In genomic region chr4:144547678-144548298, GRCh38 we compare ENCODE assay signal across 11 cellular contexts.
DNase-seq lines count a peak whose midpoint lies in the region; ATAC-seq, FAIRE-seq and TF ChIP-seq lines count a peak whose summit lies in the region.
"Had no signal": no experiment of that assay in that cellular context is flagged by ENCODE, and none has a peak within 500 bp of the region (broad histone marks: within the 10 kb centered on the region; RNA-seq: fewer than 3 reads in every experiment).

No MANE protein-coding gene starts in this region.

- H3K4me1 Mint-ChIP-seq in activated naive CD8-positive, alpha-beta T cell treated with anti-CD3 and anti-CD28 coated beads for 36 hours = no peaks in the 10 kb centered on the region
- H3K4me1 Mint-ChIP-seq: T-cell had no signal

- no peak overlapping the region for H3K4me2 ChIP-seq in mesendoderm (ENCODE audit: low read length)

- no peak overlapping the region for H3K18ac ChIP-seq in mesendoderm (ENCODE audit: low read length)

- no peak overlapping the region for H3K56ac ChIP-seq in mesendoderm (ENCODE audit: low read length)

- no peaks in the 10 kb centered on the region for H3K36me3 Mint-ChIP-seq in activated naive CD8-positive, alpha-beta T cell treated with anti-CD3 and anti-CD28 coated beads for 36 hours
- H3K36me3 Mint-ChIP-seq: T-cell had no signal

- no peaks in the 10 kb centered on the region for H3K79me1 ChIP-seq in mesendoderm (ENCODE audit: low read length)

- H2AK5ac ChIP-seq in mesendoderm (ENCODE audit: low read length) = no peak overlapping the region

- H3K4me1 ChIP-seq in mesendoderm (ENCODE audit: control insufficient read depth, low read depth, low read length) = no peaks in the 10 kb centered on the region

- no peak overlapping the region for H2BK120ac ChIP-seq in mesendoderm (ENCODE audit: low read depth, low read length)

- ATAC-seq in GM19438 (IDR thresholded peaks at IDR 0.05; ENCODE audit: low read depth, unreplicated experiment) = peak; percentile 99
- peak; percentile 99 for ATAC-seq in HG02885 (IDR thresholded peaks at IDR 0.05; ENCODE audit: poor library complexity, unreplicated experiment)
- ATAC-seq: T-cell had no signal

- H3K9me3 Mint-ChIP-seq in activated naive CD8-positive, alpha-beta T cell treated with anti-CD3 and anti-CD28 coated beads for 36 hours = peaks cover 2% of the 10 kb centered on the region

- no peaks in the 10 kb centered on the region for H3K27me3 ChIP-seq in mesendoderm (ENCODE audit: insufficient read depth, low read length, poor library complexity)

- no peak overlapping the region for H3K4me3 ChIP-seq in mesendoderm (ENCODE audit: low read length)

- no peaks in the 10 kb centered on the region for H3K36me3 ChIP-seq in mesendoderm (ENCODE audit: control insufficient read depth, insufficient read depth, low read length)

- no peak overlapping the region for H3K27ac Mint-ChIP-seq in activated naive CD8-positive, alpha-beta T cell treated with anti-CD3 and anti-CD28 coated beads for 36 hours
- H3K27ac Mint-ChIP-seq: T-cell had no signal

- no CpG with 5 or more reads among the region's 2 CpGs for WGBS in mesendoderm (ENCODE audit: extremely low coverage, insufficient coverage, low lambda C conversion rate)

- no peak overlapping the region for H4K8ac ChIP-seq in mesendoderm (ENCODE audit: low read depth, low read length)

- H3K4me3 Mint-ChIP-seq in activated naive CD8-positive, alpha-beta T cell treated with anti-CD3 and anti-CD28 coated beads for 36 hours = no peak overlapping the region
- H3K4me3 Mint-ChIP-seq: T-cell had no signal

- no peak for TF ChIP-seq POLR2A in GM12891 (IDR thresholded peaks at IDR 0.05; ENCODE audit: low read depth, low read length)

- no peak overlapping the region for H3K27ac ChIP-seq in mesendoderm (ENCODE audit: low read depth, low read length)

- DNase-seq in GM12891 (ENCODE audit: insufficient read length, low spot score) (peak; percentile 26), Kasumi-1 (lab: John Stamatoyannopoulos, UW) (peak; percentile 38 to 62), mesendoderm (no peak), NCI-H774 (lab: John Stamatoyannopoulos, UW) (no peak), occipital lobe (lab: John Stamatoyannopoulos, UW) (no peak)
- DNase-seq in activated naive CD8-positive, alpha-beta T cell treated with anti-CD3 and anti-CD28 coated beads for 36 hours = no peak
- DNase-seq: IMR-90, NCI-H226, T-cell had no signal

- H3K4ac ChIP-seq in mesendoderm (ENCODE audit: low read depth, low read length) = no peak overlapping the region

- H2BK15ac ChIP-seq in mesendoderm (replicated peaks; ENCODE audit: low read depth) = no peak overlapping the region

- no peak overlapping the region for H3K23ac ChIP-seq in mesendoderm (ENCODE audit: low read length)

- H2BK5ac ChIP-seq in mesendoderm (ENCODE audit: low read length) = no peak overlapping the region

- no peaks in the 10 kb centered on the region for H3K79me2 ChIP-seq in mesendoderm (ENCODE audit: control insufficient read depth, insufficient read depth, low read length)

- no peak overlapping the region for H4K5ac ChIP-seq in mesendoderm (ENCODE audit: low read length)

- no peaks in the 10 kb centered on the region for H3K27me3 Mint-ChIP-seq in activated naive CD8-positive, alpha-beta T cell treated with anti-CD3 and anti-CD28 coated beads for 36 hours
- H3K27me3 Mint-ChIP-seq: T-cell had no signal

- FAIRE-seq in GM12891 (lab: Jason Lieb, UNC) = peak; percentile 90

- no peak overlapping the region for H3K9ac ChIP-seq in mesendoderm (ENCODE audit: low read length)

TF ChIP-seq in GM12891, 5 proteins besides CTCF, POLR2A, EP300 and RAD21:
- TF ChIP-seq PAX5 (IDR thresholded peaks at IDR 0.05; ENCODE audit: insufficient read depth, low read length, severe bottlenecking) = no peak
- TF ChIP-seq SPI1 (IDR thresholded peaks at IDR 0.05; ENCODE audit: low read depth, low read length) = peak; percentile 91

Comparison
In these comparisons a context has a peak if more than half of its experiments do, and no peak if none do; other contexts are left out.
1. DNase-seq: peak in GM12891 (single experiment) and Kasumi-1 (2 of 2); none in mesendoderm (single experiment), NCI-H774 (single experiment), activated naive CD8-positive, alpha-beta T cell treated with anti-CD3 and anti-CD28 coated beads for 36 hours (single experiment) and occipital lobe (single experiment).